28 cellular contexts compared by ENCODE assay signal in genomic region chr16:8683640-8684039, GRCh38.
"Had no signal": no experiment of that assay in that cellular context is flagged by ENCODE, and none has a peak within 500 bp of the region (broad histone marks: within the 10 kb centered on the region; RNA-seq: fewer than 3 reads in every experiment).

No MANE protein-coding gene starts in this region.

- H2AFZ ChIP-seq: parathyroid adenoma had no signal

- H3K4me1 ChIP-seq: upper lobe of left lung, vagina had no signal

- H3K27ac ChIP-seq: ovary, parathyroid adenoma, psoas muscle, right lobe of liver, sigmoid colon, stomach, thoracic aorta, thyroid gland, tibial nerve, upper lobe of left lung, vagina had no signal

- DNase-seq: naive thymus-derived CD4-positive, alpha-beta T cell; natural killer cell; occipital lobe; ovary; posterior cingulate gyrus; psoas muscle; right cardiac atrium; right lobe of liver; sigmoid colon; small intestine; stimulated activated CD4-positive, alpha-beta T cell treated with anti-CD3 and anti-CD28 coated beads, Interleukin-15, amount 100 ng/mL, for 24 hours; stimulated activated CD4-positive, alpha-beta T cell treated with anti-CD3 and anti-CD28 coated beads, Interleukin-2, amount 100 ng/mL, for 24 hours; stimulated activated CD4-positive, alpha-beta T cell treated with anti-CD3 and anti-CD28 coated beads, Interleukin-2, amount 100 ng/mL, for 48 hours; stimulated activated CD4-positive, alpha-beta T cell treated with anti-CD3 and anti-CD28 coated beads, Interleukin-4, amount 100 ng/mL, for 24 hours; stimulated activated naive B cell treated with anti-CD40 and anti-IgM and Interleukin-4, amounts not matched to agents 10 μg/mL and 1 μg/mL and 100 μg/mL, for 72 hours; stimulated activated naive CD4-positive, alpha-beta T cell treated with Interleukin-2 at 50 U/mL for 16 hours; stomach; trophoblast cell; upper lobe of left lung had no signal

- H3K4me3 Mint-ChIP-seq: naive thymus-derived CD4-positive, alpha-beta T cell; natural killer cell; nephron; stimulated activated effector memory CD8-positive, alpha-beta T cell treated with anti-CD3 and anti-CD28 coated beads, Interleukin-12 subunit alpha, Interleukin-12 subunit beta, amount 100 ng/mL, for 72 hours; stimulated activated naive B cell treated with anti-CD40 and anti-IgM and Interleukin-4, amounts not matched to agents 10 μg/mL and 1 μg/mL and 100 μg/mL, for 72 hours; stimulated activated naive CD8-positive, alpha-beta T cell treated with anti-CD3 and anti-CD28 coated beads, Interleukin-15, Interleukin-2, amounts not matched to agents 100 ng/mL and 50 ng/mL, for 24 hours had no signal

- H3K4me3 ChIP-seq: ovary, psoas muscle, right lobe of liver, sigmoid colon, stomach, thoracic aorta, thyroid gland, tibial nerve, upper lobe of left lung, vagina had no signal

- H3K9me3 Mint-ChIP-seq: stimulated activated effector memory CD8-positive, alpha-beta T cell treated with anti-CD3 and anti-CD28 coated beads, Interleukin-12 subunit alpha, Interleukin-12 subunit beta, amount 100 ng/mL, for 72 hours had no signal

- H3K36me3 ChIP-seq: ovary, right lobe of liver, sigmoid colon, stomach, thoracic aorta, thyroid gland, upper lobe of left lung, vagina had no signal

- H3K27me3 ChIP-seq: ovary, right lobe of liver, sigmoid colon, stomach, thyroid gland, tibial nerve, upper lobe of left lung, vagina had no signal

- H3K79me2 ChIP-seq: parathyroid adenoma had no signal

- H3K36me3 Mint-ChIP-seq: natural killer cell; stimulated activated effector memory CD8-positive, alpha-beta T cell treated with anti-CD3 and anti-CD28 coated beads, Interleukin-12 subunit alpha, Interleukin-12 subunit beta, amount 100 ng/mL, for 72 hours had no signal

- H3K9ac ChIP-seq: parathyroid adenoma had no signal

- H3K9me3 ChIP-seq: ovary, psoas muscle, right lobe of liver, sigmoid colon, thoracic aorta, thyroid gland, upper lobe of left lung, vagina had no signal

- H3K27me3 Mint-ChIP-seq: naive thymus-derived CD4-positive, alpha-beta T cell; progenitor cell of endocrine pancreas; stimulated activated naive B cell treated with anti-CD40 and anti-IgM and Interleukin-4, amounts not matched to agents 10 μg/mL and 1 μg/mL and 100 μg/mL, for 72 hours; stimulated activated naive CD8-positive, alpha-beta T cell treated with anti-CD3 and anti-CD28 coated beads, Interleukin-15, Interleukin-2, amounts not matched to agents 100 ng/mL and 50 ng/mL, for 24 hours had no signal

- H3K27ac Mint-ChIP-seq: naive thymus-derived CD4-positive, alpha-beta T cell; natural killer cell; nephron; progenitor cell of endocrine pancreas; stimulated activated effector memory CD8-positive, alpha-beta T cell treated with anti-CD3 and anti-CD28 coated beads, Interleukin-12 subunit alpha, Interleukin-12 subunit beta, amount 100 ng/mL, for 72 hours; stimulated activated naive B cell treated with anti-CD40 and anti-IgM and Interleukin-4, amounts not matched to agents 10 μg/mL and 1 μg/mL and 100 μg/mL, for 72 hours; stimulated activated naive CD8-positive, alpha-beta T cell treated with anti-CD3 and anti-CD28 coated beads, Interleukin-15, Interleukin-2, amounts not matched to agents 100 ng/mL and 50 ng/mL, for 24 hours had no signal
